Comparison of ENCODE assay signal across 19 cellular contexts in the genomic region with DNA sequence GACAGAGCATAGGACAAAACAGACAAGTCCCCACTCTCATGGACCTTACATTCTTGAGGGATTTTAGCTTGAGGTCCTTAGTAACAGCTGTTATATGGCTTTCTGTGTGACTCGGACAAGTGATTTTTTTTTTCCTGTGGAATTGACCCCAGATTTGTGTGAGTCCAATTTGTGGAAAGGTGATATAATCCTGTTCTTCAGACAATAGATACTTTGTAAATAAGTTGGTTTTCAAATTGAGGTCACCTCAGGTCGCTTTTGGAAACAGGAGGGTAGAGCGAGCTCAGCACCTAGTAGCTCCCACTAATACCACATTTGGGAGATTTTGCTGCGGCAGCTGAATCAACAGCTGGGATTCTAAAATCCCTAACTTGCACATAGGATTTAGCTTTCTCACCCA.
DNase-seq lines count a peak whose midpoint lies in the region; TF ChIP-seq lines count a peak whose summit lies in the region.
"Had no signal": no experiment of that assay in that cellular context is flagged by ENCODE, and none has a peak within 500 bp of the region (broad histone marks: within the 10 kb centered on the region; RNA-seq: fewer than 3 reads in every experiment).

No MANE protein-coding gene starts in this region.

- no peak overlapping the region for H3K4me3 ChIP-seq in WERI-Rb-1 (ENCODE audit: low read depth, low read length)
- H3K4me3 ChIP-seq: BLaER1, GM12878, GM23248, HAP-1 had no signal

- TF ChIP-seq CTCF in WERI-Rb-1 (IDR thresholded peaks at IDR 0.05; ENCODE audit: low read depth, low read length) = no peak

- no peaks in the 10 kb centered on the region for H3K36me3 ChIP-seq in WERI-Rb-1
- H3K36me3 ChIP-seq: BLaER1, HAP-1 had no signal

- peak; percentile 37 to 68 for DNase-seq in NCI-H524 (lab: John Stamatoyannopoulos, UW)
- peak; percentile 51 for DNase-seq in NCI-H82 treated with DMSO at 0.1 percent for 48 hours (lab: John Stamatoyannopoulos, UW; ENCODE audit: unreplicated experiment)
- peak; percentile 16 for DNase-seq in WERI-Rb-1
- no peak for DNase-seq in medulla oblongata (ENCODE audit: extremely low spot score)
- no peak for DNase-seq in Ammon's horn (ENCODE audit: low spot score)
- DNase-seq in OCI-M2 (lab: John Stamatoyannopoulos, UW; ENCODE audit: unreplicated experiment) = no peak
- DNase-seq: Caco-2; CD4-positive, CD25-positive, alpha-beta regulatory T cell; CD8-positive, alpha-beta T cell; DMS 273 treated with DMSO at 0.1 percent for 48 hours; DMS79; EL; GDM1; GM23248; HFFc6 had no signal

- no peaks in the 10 kb centered on the region for H3K9me3 ChIP-seq in WERI-Rb-1 (ENCODE audit: severe bottlenecking)
- H3K9me3 ChIP-seq: BLaER1, Caco-2, HAP-1 had no signal

- H3K27ac ChIP-seq in WERI-Rb-1 = no peak overlapping the region
- H3K27ac ChIP-seq: BLaER1, C4-2B, GM23248 had no signal

- H3K27me3 ChIP-seq in WERI-Rb-1 (ENCODE audit: insufficient read depth, low read depth, severe bottlenecking) = no peaks in the 10 kb centered on the region
- H3K27me3 ChIP-seq: BLaER1 had no signal

Comparison
In these comparisons a context has a peak if more than half of its experiments do, and no peak if none do; other contexts are left out.
1. DNase-seq: peak in NCI-H524 (2 of 2), NCI-H82 treated with DMSO at 0.1 percent for 48 hours (single experiment) and WERI-Rb-1 (single experiment); none in medulla oblongata (single experiment), Ammon's horn (single experiment) and OCI-M2 (single experiment).